Comparison of ENCODE assay signal across 1 cellular context in the genomic region with DNA sequence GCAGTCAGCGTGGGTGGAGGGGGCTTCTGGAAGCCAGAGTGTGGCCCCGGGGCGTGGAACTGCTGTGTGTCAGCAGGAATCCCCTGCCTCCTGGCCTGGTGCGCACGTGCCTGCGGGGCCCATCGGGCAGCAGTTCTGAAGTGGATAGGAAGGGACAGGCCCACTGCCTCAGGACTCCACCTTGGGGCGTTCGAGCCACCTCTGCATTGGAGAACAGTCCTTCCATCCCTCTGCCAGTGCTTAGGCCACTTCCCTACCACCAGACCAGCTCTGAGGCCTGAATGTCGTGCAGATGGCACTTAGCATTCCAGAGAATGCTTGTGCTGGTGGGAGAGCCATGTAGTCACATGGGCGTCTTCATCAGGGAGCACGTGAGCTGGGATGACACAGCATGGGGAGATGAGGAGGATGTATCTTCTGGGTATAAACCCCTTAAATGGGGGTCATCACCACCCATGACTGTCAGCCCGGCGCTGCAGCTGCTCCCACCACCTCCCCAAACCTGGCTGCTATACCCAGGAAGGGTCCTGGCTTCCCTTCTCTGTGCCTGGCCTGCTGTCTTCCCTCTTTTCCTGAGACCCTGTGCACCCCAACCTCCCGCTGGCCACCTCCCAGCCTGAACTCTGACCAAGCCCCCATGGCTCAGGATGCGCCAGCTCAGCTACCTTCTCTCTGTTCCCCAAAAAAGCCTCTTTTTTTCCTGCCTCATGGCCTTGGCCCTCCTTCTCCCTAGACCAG.
TF ChIP-seq lines count a peak whose summit lies in the region.

No MANE protein-coding gene starts in this region.

TF ChIP-seq in K562, 482 proteins besides CTCF, POLR2A, EP300 and RAD21:
- TF ChIP-seq, protein P1, sequence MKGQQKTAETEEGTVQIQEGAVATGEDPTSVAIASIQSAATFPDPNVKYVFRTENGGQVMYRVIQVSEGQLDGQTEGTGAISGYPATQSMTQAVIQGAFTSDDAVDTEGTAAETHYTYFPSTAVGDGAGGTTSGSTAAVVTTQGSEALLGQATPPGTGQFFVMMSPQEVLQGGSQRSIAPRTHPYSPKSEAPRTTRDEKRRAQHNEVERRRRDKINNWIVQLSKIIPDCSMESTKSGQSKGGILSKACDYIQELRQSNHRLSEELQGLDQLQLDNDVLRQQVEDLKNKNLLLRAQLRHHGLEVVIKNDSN (CRISPR knock-in tag; IDR thresholded peaks at IDR 0.05), result peak; percentile 55; the same call in 1 of the 2 replicates
- TF ChIP-seq, protein P2, sequence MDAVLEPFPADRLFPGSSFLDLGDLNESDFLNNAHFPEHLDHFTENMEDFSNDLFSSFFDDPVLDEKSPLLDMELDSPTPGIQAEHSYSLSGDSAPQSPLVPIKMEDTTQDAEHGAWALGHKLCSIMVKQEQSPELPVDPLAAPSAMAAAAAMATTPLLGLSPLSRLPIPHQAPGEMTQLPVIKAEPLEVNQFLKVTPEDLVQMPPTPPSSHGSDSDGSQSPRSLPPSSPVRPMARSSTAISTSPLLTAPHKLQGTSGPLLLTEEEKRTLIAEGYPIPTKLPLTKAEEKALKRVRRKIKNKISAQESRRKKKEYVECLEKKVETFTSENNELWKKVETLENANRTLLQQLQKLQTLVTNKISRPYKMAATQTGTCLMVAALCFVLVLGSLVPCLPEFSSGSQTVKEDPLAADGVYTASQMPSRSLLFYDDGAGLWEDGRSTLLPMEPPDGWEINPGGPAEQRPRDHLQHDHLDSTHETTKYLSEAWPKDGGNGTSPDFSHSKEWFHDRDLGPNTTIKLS (IDR thresholded peaks at IDR 0.05; ENCODE audit: borderline replicate concordance, low read depth), result no peak
